In genomic region chrX:20653070-20653469, GRCh38 we compare ENCODE assay signal across 25 cellular contexts.
"Had no signal": no experiment of that assay in that cellular context is flagged by ENCODE, and none has a peak within 500 bp of the region (broad histone marks: within the 10 kb centered on the region; RNA-seq: fewer than 3 reads in every experiment).

No MANE protein-coding gene starts in this region.

- FAIRE-seq: endothelial cell of umbilical vein, keratinocyte had no signal

- ATAC-seq: activated CD4-positive, alpha-beta T cell treated with anti-CD3 and anti-CD28 coated beads for 36 hours; activated T-cell treated with anti-CD3 and anti-CD28 coated beads, Interleukin-2, amount 50 U/mL, for 4 hours; heart right ventricle; left lobe of liver; natural killer cell treated with Interleukin-12 subunit alpha and Interleukin-12 subunit beta and Interleukin-15 and Interleukin-18, amount 100 ng/mL, for 72 hours; stimulated activated naive CD8-positive, alpha-beta T cell treated with anti-CD3 and anti-CD28 coated beads, Interleukin-15, Interleukin-2, amounts not matched to agents 100 U/mL and 50 U/mL, for 24 hours; T-helper 17 cell; upper lobe of right lung had no signal

- H3K27ac Mint-ChIP-seq: activated B cell treated with CpG ODN at 0.5 μM for 24 hours; activated CD4-positive, alpha-beta T cell treated with anti-CD3 and anti-CD28 coated beads for 36 hours; activated naive CD8-positive, alpha-beta T cell; activated T-helper 2 cell treated with anti-CD3 and anti-CD28 coated beads, Interferon-gamma antibody, Interleukin-2, Interleukin-4, amounts not matched to agents 10 μg/mL and 5 μg/mL and 100 μg/mL, durations not matched to agents 14 hours and 24 hours and 36 hours; mesothelial cell of epicardium; natural killer cell treated with Interleukin-12 subunit alpha and Interleukin-12 subunit beta and Interleukin-15 and Interleukin-18, amount 100 ng/mL, for 72 hours; progenitor cell of endocrine pancreas; T-helper 17 cell had no signal

- H3K9me3 ChIP-seq: adrenal gland, ascending aorta, esophagus muscularis mucosa, heart right ventricle, upper lobe of right lung had no signal

- H3K27me3 ChIP-seq: adrenal gland, ascending aorta, esophagus muscularis mucosa, heart right ventricle, upper lobe of right lung had no signal

- DNase-seq: activated B cell treated with CpG ODN at 0.5 μM for 24 hours; activated CD4-positive, alpha-beta T cell treated with anti-CD3 and anti-CD28 coated beads for 36 hours; activated CD4-positive, alpha-beta T cell treated with anti-CD3 and anti-CD28 coated beads, Interleukin-2, amount 50 U/mL, for 4 hours; activated CD8-positive, alpha-beta memory T cell treated with anti-CD3 and anti-CD28 coated beads, Interleukin-2, amount 50 U/mL, for 48 hours; activated naive CD4-positive, alpha-beta T cell; activated T-cell treated with anti-CD3 and anti-CD28 coated beads, Interleukin-2, amount 50 U/mL, for 4 hours; adrenal gland; effector memory CD4-positive, alpha-beta T cell; heart right ventricle; stimulated activated CD4-positive, alpha-beta T cell treated with anti-CD3 and anti-CD28 coated beads, Interleukin-4, amount 100 ng/mL, for 4 hours; stimulated activated naive CD8-positive, alpha-beta T cell treated with anti-CD3 and anti-CD28 coated beads, Interleukin-15, Interleukin-2, amounts not matched to agents 100 U/mL and 50 U/mL, for 24 hours; T-helper 17 cell; upper lobe of right lung had no signal

- H3K36me3 Mint-ChIP-seq: activated naive CD8-positive, alpha-beta T cell; mesothelial cell of epicardium; natural killer cell treated with Interleukin-12 subunit alpha and Interleukin-12 subunit beta and Interleukin-15 and Interleukin-18, amount 100 ng/mL, for 72 hours had no signal

- H3K4me1 ChIP-seq: adrenal gland, ascending aorta, esophagus muscularis mucosa, heart right ventricle, upper lobe of right lung had no signal

- H3K27me3 Mint-ChIP-seq: activated B cell treated with CpG ODN at 0.5 μM for 24 hours; activated CD4-positive, alpha-beta T cell treated with anti-CD3 and anti-CD28 coated beads for 36 hours; activated naive CD8-positive, alpha-beta T cell; central memory CD8-positive, alpha-beta T cell; natural killer cell treated with Interleukin-12 subunit alpha and Interleukin-12 subunit beta and Interleukin-15 and Interleukin-18, amount 100 ng/mL, for 72 hours; progenitor cell of endocrine pancreas; T-helper 17 cell had no signal

- H3K9me3 Mint-ChIP-seq: activated B cell treated with CpG ODN at 0.5 μM for 24 hours; activated T-cell treated with anti-CD3 and anti-CD28 coated beads, Interleukin-2, amount 50 U/mL, for 4 hours; activated T-helper 2 cell treated with anti-CD3 and anti-CD28 coated beads, Interferon-gamma antibody, Interleukin-2, Interleukin-4, amounts not matched to agents 10 μg/mL and 5 μg/mL and 100 μg/mL, durations not matched to agents 14 hours and 24 hours and 36 hours; central memory CD8-positive, alpha-beta T cell had no signal

- H3K27ac ChIP-seq: adrenal gland, ascending aorta, esophagus muscularis mucosa, heart right ventricle, upper lobe of right lung had no signal

- H3K4me3 ChIP-seq: adrenal gland, ascending aorta, esophagus muscularis mucosa, heart right ventricle, lung, upper lobe of right lung had no signal

- H3K36me3 ChIP-seq: adrenal gland, ascending aorta, esophagus muscularis mucosa, heart right ventricle, upper lobe of right lung had no signal

- H3K4me3 Mint-ChIP-seq: activated B cell treated with CpG ODN at 0.5 μM for 24 hours; activated CD4-positive, alpha-beta T cell treated with anti-CD3 and anti-CD28 coated beads for 36 hours; activated naive CD8-positive, alpha-beta T cell; activated T-cell treated with anti-CD3 and anti-CD28 coated beads, Interleukin-2, amount 50 U/mL, for 4 hours; central memory CD8-positive, alpha-beta T cell; mesothelial cell of epicardium; natural killer cell treated with Interleukin-12 subunit alpha and Interleukin-12 subunit beta and Interleukin-15 and Interleukin-18, amount 100 ng/mL, for 72 hours; T-helper 17 cell had no signal

- H3K4me1 Mint-ChIP-seq: activated B cell treated with CpG ODN at 0.5 μM for 24 hours; activated CD4-positive, alpha-beta T cell treated with anti-CD3 and anti-CD28 coated beads for 36 hours; central memory CD8-positive, alpha-beta T cell; mesothelial cell of epicardium; T-helper 17 cell had no signal
